In genomic region chrX:64205735-64206491, GRCh38 we compare ENCODE assay signal across 8 cellular contexts. TPM values are rescaled to one million over a fixed set of nuclear protein-coding genes. Genes with fewer than 3 reads are reported as not detected.
DNase-seq lines count a peak whose midpoint lies in the region; ATAC-seq and TF ChIP-seq lines count a peak whose summit lies in the region.

No MANE protein-coding gene starts in this region.

- H3K4me1 Mint-ChIP-seq in dendritic cell treated with granulocyte-macrophage colony-stimulating factor and Interleukin-4, amounts not matched to agents 40 ng/mL and 50 ng/mL, for 4 days (ENCODE audit: low read depth), result peaks cover 24% of the 10 kb centered on the region

- H3K9me3 Mint-ChIP-seq in dendritic cell treated with granulocyte-macrophage colony-stimulating factor and Interleukin-4, amounts not matched to agents 40 ng/mL and 50 ng/mL, for 4 days, result no peaks in the 10 kb centered on the region

- no peaks in the 10 kb centered on the region for H3K27me3 Mint-ChIP-seq in dendritic cell treated with granulocyte-macrophage colony-stimulating factor and Interleukin-4, amounts not matched to agents 40 ng/mL and 50 ng/mL, for 4 days

- peaks cover 0 to 17% (median 0%) of the 10 kb centered on the region in 4 donors for H3K4me1 ChIP-seq in right lobe of liver

- TF ChIP-seq CTCF in C4-2B (conservative IDR thresholded peaks at IDR 0.05) (peak; percentile 32), right lobe of liver (IDR thresholded peaks at IDR 0.05) (peak in 1 of 4 donors; percentile 12)

- no peaks in the 10 kb centered on the region for H3K36me3 ChIP-seq in right lobe of liver

- peak overlapping the region; percentile 83 for H3K27ac ChIP-seq in C4-2B
- peak overlapping the region; percentile 83 to 96 (median 93) for H3K27ac ChIP-seq in right lobe of liver

- H3K36me3 Mint-ChIP-seq in dendritic cell treated with granulocyte-macrophage colony-stimulating factor and Interleukin-4, amounts not matched to agents 40 ng/mL and 50 ng/mL, for 4 days (ENCODE audit: low read depth), result no peaks in the 10 kb centered on the region

- H3K4me3 ChIP-seq in right lobe of liver, result peak overlapping the region; percentile 63 to 74 (median 68)

- intact Hi-C loops in dendritic cell treated with granulocyte-macrophage colony-stimulating factor and Interleukin-4, amounts not matched to agents 40 ng/mL and 50 ng/mL, for 4 days (cut with micrococcal nuclease), result loop anchor here (5.0 to 10.0 kb wide), 2 partner anchors 449 to 861 kb away; no protein-coding TSS in a partner anchor
- intact Hi-C loops in right lobe of liver (cut with DNase I), result no loop called here

- H3K27ac Mint-ChIP-seq in dendritic cell treated with granulocyte-macrophage colony-stimulating factor and Interleukin-4, amounts not matched to agents 40 ng/mL and 50 ng/mL, for 4 days, result peak overlapping the region; percentile 93

- H3K9me3 ChIP-seq in right lobe of liver, result no peaks in the 10 kb centered on the region

- H3K4me3 Mint-ChIP-seq in dendritic cell treated with granulocyte-macrophage colony-stimulating factor and Interleukin-4, amounts not matched to agents 40 ng/mL and 50 ng/mL, for 4 days, result peak overlapping the region; percentile 88

- peak; percentile 88 to 93 for DNase-seq in NCI-H526 (lab: John Stamatoyannopoulos, UW)
- DNase-seq in activated CD4-positive, alpha-beta T cell treated with anti-CD3 and anti-CD28 coated beads, Interleukin-2, amount 50 U/mL, for 24 hours (ENCODE audit: low read depth in 1 of 2, low spot score in 1 of 2), result peak; percentile 64 to 83
- peak; percentile 92 to 95 (median 94) for DNase-seq in right lobe of liver
- DNase-seq in stimulated activated CD4-positive, alpha-beta T cell treated with anti-CD3 and anti-CD28 coated beads, Interleukin-4, amount 100 ng/mL, for 24 hours, result peak; percentile 87

- peak; percentile 88 for TF ChIP-seq POLR2A in right lobe of liver (IDR thresholded peaks at IDR 0.05)

- WGBS in right lobe of liver (ENCODE audit: insufficient coverage, low coverage, low lambda C conversion rate, missing lambda C conversion rate), result 22% methylated on average over 13 of the region's 45 CpGs

- ATAC-seq in GM19324 (IDR thresholded peaks at IDR 0.05; ENCODE audit: low FRiP score, unreplicated experiment) (peak; percentile 93), HG03460 (IDR thresholded peaks at IDR 0.05; ENCODE audit: unreplicated experiment) (peak; percentile 82), right lobe of liver (peak; percentile 83 to 91 (median 88))

- no peaks in the 10 kb centered on the region for H3K27me3 ChIP-seq in right lobe of liver

RNA-seq across cellular contexts. Expression of gene AMER1, which starts 0.4 kb away (rescaled TPM):
- total RNA-seq in right lobe of liver, result 1 to 10 TPM; 1.6 to 4.9 (median 2.6) TPM

RNA-seq across cellular contexts. Expression of gene ASB12, which starts 24.5 kb away (rescaled TPM):
- under 1 TPM in 1 of 6 experiments, not detected in 5; 0.18 TPM for total RNA-seq in right lobe of liver

Comparison
In these comparisons a context has a peak if more than half of its experiments do, and no peak if none do; other contexts are left out.
1. Peak in every context shown above with its lines: DNase-seq, ATAC-seq, H3K4me3 ChIP-seq and H3K27ac ChIP-seq.